Comparison of ENCODE assay signal across 10 cellular contexts in the genomic region with DNA sequence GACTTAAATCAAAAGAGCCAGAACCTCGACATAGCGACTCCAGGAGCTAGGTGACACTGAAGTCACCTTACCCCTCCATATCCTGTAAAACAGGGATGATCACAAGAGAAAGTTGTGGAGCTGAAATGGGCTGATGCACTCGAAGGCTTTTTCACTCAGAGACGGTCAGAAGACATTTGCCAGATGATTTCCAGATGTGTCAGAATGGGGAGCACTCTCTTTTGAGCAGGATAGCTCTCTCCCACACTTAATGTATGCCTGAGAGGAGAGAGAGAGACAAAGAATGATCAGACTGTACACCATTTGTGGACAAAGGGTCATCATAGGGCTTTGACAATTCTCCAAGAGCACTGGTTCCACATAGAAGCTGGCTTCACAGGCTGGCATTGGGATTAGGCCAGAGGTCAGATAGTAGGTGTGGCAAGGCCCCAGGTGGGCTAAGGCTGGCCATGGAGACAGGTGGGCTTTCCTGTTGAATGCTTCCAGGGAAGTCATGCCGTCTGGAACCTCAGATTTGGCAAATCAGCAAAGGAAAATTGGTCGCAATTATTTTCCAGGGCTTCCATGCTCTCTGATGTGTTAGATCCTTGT. TPM values are rescaled to one million over a fixed set of nuclear protein-coding genes. Genes with fewer than 3 reads are reported as not detected.
DNase-seq lines count a peak whose midpoint lies in the region; ATAC-seq and TF ChIP-seq lines count a peak whose summit lies in the region.
"Had no signal": no experiment of that assay in that cellular context is flagged by ENCODE, and none has a peak within 500 bp of the region (broad histone marks: within the 10 kb centered on the region; RNA-seq: fewer than 3 reads in every experiment).

No MANE protein-coding gene starts in this region.

- H3K9me3 ChIP-seq in left ventricle myocardium inferior (replicated peaks) (no peaks in the 10 kb centered on the region), upper lobe of left lung (no peaks in the 10 kb centered on the region)
- H3K9me3 ChIP-seq: pancreas had no signal

- no peak for TF ChIP-seq CTCF in left ventricle myocardium inferior (IDR thresholded peaks at IDR 0.05; ENCODE audit: borderline replicate concordance)
- no peak for TF ChIP-seq CTCF in upper lobe of left lung (IDR thresholded peaks at IDR 0.05)

- H3K36me3 Mint-ChIP-seq in activated CD4-positive, alpha-beta memory T cell treated with anti-CD3 and anti-CD28 coated beads for 36 hours: no peaks in the 10 kb centered on the region
- H3K36me3 Mint-ChIP-seq: CD14-positive monocyte had no signal

- peaks cover 19% of the 10 kb centered on the region for H3K4me1 ChIP-seq in left ventricle myocardium inferior
- peaks cover 14 to 43% (median 29%) of the 10 kb centered on the region in 4 donors for H3K4me1 ChIP-seq in upper lobe of left lung

- ATAC-seq in upper lobe of left lung (ENCODE audit: low FRiP score in 2 of 2): no peak
- no peak for ATAC-seq in HG03196 (IDR thresholded peaks at IDR 0.05; ENCODE audit: unreplicated experiment)

- no peaks in the 10 kb centered on the region for H3K9me3 Mint-ChIP-seq in activated CD4-positive, alpha-beta memory T cell treated with anti-CD3 and anti-CD28 coated beads for 36 hours
- H3K9me3 Mint-ChIP-seq: CD14-positive monocyte had no signal

- peak overlapping the region; percentile 65 for H3K4me3 Mint-ChIP-seq in activated CD4-positive, alpha-beta memory T cell treated with anti-CD3 and anti-CD28 coated beads for 36 hours

- intact Hi-C loops in left ventricle myocardium inferior (cut with micrococcal nuclease): loop anchor here (5.0 kb wide), 4 partner anchors 72 to 452 kb away; no protein-coding TSS in a partner anchor
- intact Hi-C loops in cardiac septum (cut with DNase I): loop anchor here (2.0 to 5.0 kb wide), 4 partner anchors 72 to 457 kb away; no protein-coding TSS in a partner anchor
- intact Hi-C loops in activated CD4-positive, alpha-beta memory T cell treated with anti-CD3 and anti-CD28 coated beads for 36 hours (cut with micrococcal nuclease): loop anchor here (1.0 to 10.0 kb wide), 9 partner anchors 49 to 598 kb away; no protein-coding TSS in a partner anchor

- 59 to 71% methylated on average over 6 of the region's 6 CpGs for WGBS in upper lobe of left lung, 2 donors

- H3K36me3 ChIP-seq in left ventricle myocardium inferior (no peaks in the 10 kb centered on the region), upper lobe of left lung (no peaks in the 10 kb centered on the region)
- H3K36me3 ChIP-seq: pancreas had no signal

- POLR2A ChIA-PET in activated CD4-positive, alpha-beta memory T cell treated with anti-CD3 and anti-CD28 coated beads for 36 hours (lab: Charles Lee): interaction anchor here (0.6 to 5.6 kb wide), 15 partner anchors 76 to 340 kb away, joined by 3 to 81 read pairs (median 7); no protein-coding TSS in a partner anchor

- DNase-seq in left ventricle myocardium inferior (no peak), cardiac septum (ENCODE audit: low spot score) (no peak), kidney tubule cell (ENCODE audit: low spot score) (peak; percentile 26), upper lobe of left lung (no peak), GF-D8 (lab: John Stamatoyannopoulos, UW) (no peak)
- DNase-seq in activated CD4-positive, alpha-beta memory T cell treated with anti-CD3 and anti-CD28 coated beads for 36 hours: no peak
- DNase-seq in effector CD4-positive, alpha-beta T cell: no peak

- peaks cover 75% of the 10 kb centered on the region for H3K4me1 Mint-ChIP-seq in activated CD4-positive, alpha-beta memory T cell treated with anti-CD3 and anti-CD28 coated beads for 36 hours (ENCODE audit: low read depth)

- H3K27me3 Mint-ChIP-seq in activated CD4-positive, alpha-beta memory T cell treated with anti-CD3 and anti-CD28 coated beads for 36 hours: no peaks in the 10 kb centered on the region

- no peak for TF ChIP-seq EP300 in upper lobe of left lung (IDR thresholded peaks at IDR 0.05)

- CTCF ChIA-PET in activated CD4-positive, alpha-beta memory T cell treated with anti-CD3 and anti-CD28 coated beads for 36 hours (lab: Charles Lee): interaction anchor here (0.8 to 12.7 kb wide), 36 partner anchors 19 to 597 kb away, joined by 3 to 264 read pairs (median 5); no protein-coding TSS in a partner anchor

- H3K4me3 ChIP-seq in left ventricle myocardium inferior: no peak overlapping the region
- no peak overlapping the region for H3K4me3 ChIP-seq in upper lobe of left lung
- H3K4me3 ChIP-seq: pancreas had no signal

- peak overlapping the region; percentile 92 for H3K27ac Mint-ChIP-seq in activated CD4-positive, alpha-beta memory T cell treated with anti-CD3 and anti-CD28 coated beads for 36 hours

- H3K27me3 ChIP-seq in left ventricle myocardium inferior (ENCODE audit: low read depth) (no peaks in the 10 kb centered on the region), upper lobe of left lung (no peaks in the 10 kb centered on the region)
- H3K27me3 ChIP-seq: pancreas had no signal

- H3K27ac ChIP-seq in left ventricle myocardium inferior (replicated peaks): peak overlapping the region; percentile 7
- H3K27ac ChIP-seq in upper lobe of left lung: peak overlapping the region in 3 of 4 donors; percentile 56 to 68 (median 59)
- H3K27ac ChIP-seq: pancreas had no signal

- no peak for TF ChIP-seq POLR2A in upper lobe of left lung (IDR thresholded peaks at IDR 0.05)

RNA-seq across cellular contexts. Expression of a gene that starts 42.3 kb away (rescaled TPM):
- total RNA-seq in left ventricle myocardium inferior (45.3 TPM), cardiac septum (54.2 TPM), upper lobe of left lung (100 to 1,000 TPM in 1 of 6 donors, 10 to 100 TPM in 5; 29.3 to 107 (median 79.0) TPM)
- total RNA-seq in activated CD4-positive, alpha-beta memory T cell treated with anti-CD3 and anti-CD28 coated beads for 36 hours: 100 to 1,000 TPM; 436 to 444 TPM
